25 cellular contexts compared by ENCODE assay signal in genomic region chrX:43328358-43328946, GRCh38.
"Had no signal": no experiment of that assay in that cellular context is flagged by ENCODE, and none has a peak within 500 bp of the region (broad histone marks: within the 10 kb centered on the region; RNA-seq: fewer than 3 reads in every experiment).

No MANE protein-coding gene starts in this region.

- H3K27me3 ChIP-seq: right lobe of liver, spleen, tibial nerve had no signal

- H3K9me3 ChIP-seq: psoas muscle had no signal

- DNase-seq: effector CD4-positive, alpha-beta T cell; endodermal cell; foreskin melanocyte; head of caudate nucleus; hippocampal formation; kidney glomerular epithelial cell; mammary epithelial cell; naive B cell; nephron progenitor cell; psoas muscle; retina; right lobe of liver; spleen; stimulated activated CD4-positive, alpha-beta T cell treated with anti-CD3 and anti-CD28 coated beads, Interleukin-15, amount 100 ng/mL, for 24 hours; stimulated activated CD4-positive, alpha-beta T cell treated with anti-CD3 and anti-CD28 coated beads, Interleukin-1b, Interleukin-23, amount 100 ng/mL, for 48 hours; stimulated activated CD4-positive, alpha-beta T cell treated with anti-CD3 and anti-CD28 coated beads, Interleukin-4, amount 100 ng/mL, for 24 hours had no signal

- H3K79me2 ChIP-seq: parathyroid adenoma had no signal

- H3K4me3 ChIP-seq: coronary artery, psoas muscle, right lobe of liver, spleen, tibial nerve had no signal

- H3K9me3 Mint-ChIP-seq: stimulated activated naive CD8-positive, alpha-beta T cell treated with anti-CD3 and anti-CD28 coated beads, Interleukin-15, Interleukin-2, amounts not matched to agents 100 ng/mL and 50 ng/mL, for 24 hours had no signal

- H3K4me1 ChIP-seq: parathyroid adenoma, psoas muscle, right lobe of liver, spleen, tibial nerve had no signal

- H3K36me3 ChIP-seq: right lobe of liver, spleen, tibial nerve had no signal

- FAIRE-seq: endothelial cell of umbilical vein, islet of Langerhans had no signal

- H3K4me1 Mint-ChIP-seq: endodermal cell; mesothelial cell of epicardium; nephron progenitor cell; stimulated activated memory B cell treated with anti-CD40 and anti-IgM and Interleukin-4, amounts not matched to agents 10 μg/mL and 1 μg/mL and 100 μg/mL, for 72 hours had no signal

- H3K36me3 Mint-ChIP-seq: mesothelial cell of epicardium had no signal

- H3K4me3 Mint-ChIP-seq: endodermal cell; mesothelial cell of epicardium; naive B cell; nephron progenitor cell; stimulated activated memory B cell treated with anti-CD40 and anti-IgM and Interleukin-4, amounts not matched to agents 10 μg/mL and 1 μg/mL and 100 μg/mL, for 72 hours; stimulated activated naive CD8-positive, alpha-beta T cell treated with anti-CD3 and anti-CD28 coated beads, Interleukin-15, Interleukin-2, amounts not matched to agents 100 ng/mL and 50 ng/mL, for 24 hours had no signal

- H3K27ac Mint-ChIP-seq: endodermal cell; mesothelial cell of epicardium; nephron progenitor cell; stimulated activated memory B cell treated with anti-CD40 and anti-IgM and Interleukin-4, amounts not matched to agents 10 μg/mL and 1 μg/mL and 100 μg/mL, for 72 hours; stimulated activated naive CD8-positive, alpha-beta T cell treated with anti-CD3 and anti-CD28 coated beads, Interleukin-15, Interleukin-2, amounts not matched to agents 100 ng/mL and 50 ng/mL, for 24 hours had no signal

- ATAC-seq: left lobe of liver; psoas muscle; right lobe of liver; stimulated activated memory B cell treated with anti-CD40 and anti-IgM and Interleukin-4, amounts not matched to agents 10 μg/mL and 1 μg/mL and 100 μg/mL, for 72 hours had no signal

- H3K27me3 Mint-ChIP-seq: naive B cell; stimulated activated memory B cell treated with anti-CD40 and anti-IgM and Interleukin-4, amounts not matched to agents 10 μg/mL and 1 μg/mL and 100 μg/mL, for 72 hours; stimulated activated naive CD8-positive, alpha-beta T cell treated with anti-CD3 and anti-CD28 coated beads, Interleukin-15, Interleukin-2, amounts not matched to agents 100 ng/mL and 50 ng/mL, for 24 hours had no signal

- H3K27ac ChIP-seq: coronary artery, parathyroid adenoma, psoas muscle, right lobe of liver, spleen, tibial nerve had no signal

- H2AFZ ChIP-seq: parathyroid adenoma had no signal
